In the genomic region with DNA sequence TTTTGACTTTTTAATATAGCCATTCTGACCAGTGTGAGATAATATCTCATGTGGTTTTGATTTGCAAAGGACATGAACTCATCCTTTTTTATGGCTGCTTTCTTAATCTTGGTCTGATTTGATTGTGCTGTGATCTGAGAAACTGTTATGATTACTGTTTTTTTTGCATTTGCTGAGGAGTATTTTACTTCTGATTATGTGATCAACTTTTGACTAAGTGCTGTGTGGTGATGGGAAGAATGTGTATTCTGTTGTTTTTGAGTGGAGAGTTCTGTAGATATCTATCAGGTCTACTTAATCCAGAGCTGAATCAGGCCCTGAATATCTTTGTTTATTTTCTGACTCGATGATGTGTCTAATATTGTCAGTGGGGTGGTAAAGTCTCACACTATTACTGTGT, we compare ENCODE assay signal across 17 cellular contexts. TPM values are rescaled to one million over a fixed set of nuclear protein-coding genes. Genes with fewer than 3 reads are reported as not detected.
DNase-seq lines count a peak whose midpoint lies in the region; ATAC-seq and TF ChIP-seq lines count a peak whose summit lies in the region.
"Had no signal": no experiment of that assay in that cellular context is flagged by ENCODE, and none has a peak within 500 bp of the region (broad histone marks: within the 10 kb centered on the region; RNA-seq: fewer than 3 reads in every experiment).

No MANE protein-coding gene starts in this region.

- H3K36me3 Mint-ChIP-seq in HFFc6 (ENCODE audit: low read depth), result peaks cover 32% of the 10 kb centered on the region
- peaks cover 71% of the 10 kb centered on the region for H3K36me3 Mint-ChIP-seq in activated naive CD8-positive, alpha-beta T cell treated with anti-CD3 and anti-CD28 coated beads for 36 hours
- peaks cover 47 to 71% (median 62%) of the 10 kb centered on the region in 5 donors for H3K36me3 Mint-ChIP-seq in naive thymus-derived CD4-positive, alpha-beta T cell

- no peaks in the 10 kb centered on the region for H3K27me3 Mint-ChIP-seq in HFFc6 (ENCODE audit: insufficient read depth)
- H3K27me3 Mint-ChIP-seq in activated naive CD8-positive, alpha-beta T cell treated with anti-CD3 and anti-CD28 coated beads for 36 hours, result no peaks in the 10 kb centered on the region
- H3K27me3 Mint-ChIP-seq in naive thymus-derived CD4-positive, alpha-beta T cell, result no peaks in the 10 kb centered on the region
- H3K27me3 Mint-ChIP-seq: memory B cell had no signal

- no peak for DNase-seq in activated CD4-positive, CD25-positive, alpha-beta regulatory T cell (lab: John Stamatoyannopoulos, UW)
- peak; percentile 56 for DNase-seq in HFFc6
- DNase-seq in activated naive CD8-positive, alpha-beta T cell treated with anti-CD3 and anti-CD28 coated beads for 36 hours, result no peak
- DNase-seq in naive thymus-derived CD4-positive, alpha-beta T cell, result no peak
- no peak for DNase-seq in DMS114 treated with DMSO at 0.1 percent for 48 hours (lab: John Stamatoyannopoulos, UW; ENCODE audit: unreplicated experiment)
- no peak for DNase-seq in stimulated activated CD4-positive, alpha-beta T cell treated with anti-CD3 and anti-CD28 coated beads, Interleukin-4, amount 100 ng/mL, for 4 hours
- DNase-seq: 8988T; activated CD4-positive, alpha-beta T cell treated with anti-CD3 and anti-CD28 coated beads, Interleukin-2, amount 50 U/mL, for 48 hours; NCI-H1930; SHP77 treated with DMSO at 0.1 percent for 48 hours; stimulated activated CD4-positive, alpha-beta T cell treated with anti-CD3 and anti-CD28 coated beads, Interleukin-1b, Interleukin-23, amount 100 ng/mL, for 48 hours; T-helper 9 cell had no signal

- intact Hi-C loops in naive thymus-derived CD4-positive, alpha-beta T cell (cut with micrococcal nuclease), result no loop called here

- no peaks in the 10 kb centered on the region for H3K27me3 ChIP-seq in naive thymus-derived CD4-positive, alpha-beta T cell (ENCODE audit: control insufficient read depth in 2 of 2, insufficient read depth in 2 of 2, low read length in 2 of 2)
- H3K27me3 ChIP-seq: right atrium auricular region had no signal

- peaks cover 9% of the 10 kb centered on the region for H3K9me3 Mint-ChIP-seq in HFFc6
- peaks cover 44% of the 10 kb centered on the region for H3K9me3 Mint-ChIP-seq in activated naive CD8-positive, alpha-beta T cell treated with anti-CD3 and anti-CD28 coated beads for 36 hours
- H3K9me3 Mint-ChIP-seq in naive thymus-derived CD4-positive, alpha-beta T cell, result peaks cover 12 to 49% (median 35%) of the 10 kb centered on the region in 11 donors

- H3K27ac Mint-ChIP-seq in HFFc6, result peak overlapping the region; percentile 54
- peak overlapping the region; percentile 36 for H3K27ac Mint-ChIP-seq in activated naive CD8-positive, alpha-beta T cell treated with anti-CD3 and anti-CD28 coated beads for 36 hours
- H3K27ac Mint-ChIP-seq in naive thymus-derived CD4-positive, alpha-beta T cell, result peak overlapping the region in 6 of 9 donors; percentile 2 to 31 (median 11)
- H3K27ac Mint-ChIP-seq: CD14-positive monocyte, memory B cell had no signal

- POLR2A ChIA-PET in naive thymus-derived CD4-positive, alpha-beta T cell (lab: Charles Lee), result interaction anchor here (0.6 kb wide), 1 partner anchor 14 kb away, joined by 3 read pairs; no protein-coding TSS in a partner anchor

- peak; percentile 52 to 66 for ATAC-seq in activated CD4-positive, CD25-positive, alpha-beta regulatory T cell treated with anti-CD3 and anti-CD28 coated beads, Interleukin-2, amount 50 U/mL, for 24 hours
- ATAC-seq in naive thymus-derived CD4-positive, alpha-beta T cell, result no peak
- ATAC-seq in GM19035 (IDR thresholded peaks at IDR 0.05; ENCODE audit: unreplicated experiment), result no peak

- no peak for TF ChIP-seq CTCF in HFFc6 (IDR thresholded peaks at IDR 0.05)

- H3K4me3 Mint-ChIP-seq in HFFc6, result no peak overlapping the region
- H3K4me3 Mint-ChIP-seq in activated naive CD8-positive, alpha-beta T cell treated with anti-CD3 and anti-CD28 coated beads for 36 hours, result no peak overlapping the region
- peak overlapping the region in 6 of 10 donors; percentile 7 to 47 (median 22) for H3K4me3 Mint-ChIP-seq in naive thymus-derived CD4-positive, alpha-beta T cell
- H3K4me3 Mint-ChIP-seq: CD14-positive monocyte, memory B cell had no signal

- CTCF ChIA-PET in naive thymus-derived CD4-positive, alpha-beta T cell (lab: Charles Lee), result interaction anchor here (0.6 kb wide), 1 partner anchor 417 kb away, joined by 3 read pairs; no protein-coding TSS in a partner anchor

- no peak overlapping the region for H3K27ac ChIP-seq in naive thymus-derived CD4-positive, alpha-beta T cell (ENCODE audit: low read depth, low read length)
- H3K27ac ChIP-seq: right atrium auricular region had no signal

- peaks cover 0 to 4% (median 0%) of the 10 kb centered on the region in 3 experiments for H3K9me3 ChIP-seq in naive thymus-derived CD4-positive, alpha-beta T cell (ENCODE audit: control insufficient read depth in 2 of 3, low read length in 3 of 3)

- H3K4me3 ChIP-seq in naive thymus-derived CD4-positive, alpha-beta T cell (ENCODE audit: low read length), result no peak overlapping the region
- H3K4me3 ChIP-seq: right atrium auricular region had no signal

- H3K4me1 ChIP-seq in naive thymus-derived CD4-positive, alpha-beta T cell (ENCODE audit: control insufficient read depth in 2 of 2, insufficient read depth in 2 of 2, low read length in 2 of 2), result peaks cover 6 to 30% of the 10 kb centered on the region in 2 donors
- H3K4me1 ChIP-seq: right atrium auricular region had no signal

- H3K36me3 ChIP-seq in naive thymus-derived CD4-positive, alpha-beta T cell (ENCODE audit: control insufficient read depth in 2 of 3, insufficient read depth in 3 of 3, low read length in 3 of 3), result peaks cover 0 to 24% (median 0%) of the 10 kb centered on the region in 3 experiments
- H3K36me3 ChIP-seq: right atrium auricular region had no signal

- peaks cover 51% of the 10 kb centered on the region for H3K4me1 Mint-ChIP-seq in HFFc6 (ENCODE audit: low read depth)
- peaks cover 43% of the 10 kb centered on the region for H3K4me1 Mint-ChIP-seq in activated naive CD8-positive, alpha-beta T cell treated with anti-CD3 and anti-CD28 coated beads for 36 hours
- H3K4me1 Mint-ChIP-seq in naive thymus-derived CD4-positive, alpha-beta T cell, result peaks cover 35 to 62% (median 55%) of the 10 kb centered on the region in 7 donors

RNA-seq across cellular contexts. Expression of a gene that starts 16.8 kb away (rescaled TPM):
- total RNA-seq in HFFc6 (2021; fragmentation: NEBNext Ultra II Directional; extraction: Animal tissue kit (Norgen Biotek cat#: 25700)), result 10 to 100 TPM; 18.4 to 23.9 (median 19.6) TPM
- 10 to 100 TPM; 36.3 to 38.8 TPM for total RNA-seq in activated naive CD8-positive, alpha-beta T cell treated with anti-CD3 and anti-CD28 coated beads for 36 hours
- total RNA-seq in naive thymus-derived CD4-positive, alpha-beta T cell, result 100 to 1,000 TPM in 2 of 5 experiments, 10 to 100 TPM in 3; 62.8 to 121 (median 89.5) TPM
- 10 to 100 TPM; 34.1 to 42.4 TPM for polyA plus RNA-seq in naive thymus-derived CD4-positive, alpha-beta T cell

Comparison
In these comparisons a context has a peak if more than half of its experiments do, and no peak if none do; other contexts are left out.
1. ATAC-seq: peak in activated CD4-positive, CD25-positive, alpha-beta regulatory T cell treated with anti-CD3 and anti-CD28 coated beads, Interleukin-2, amount 50 U/mL, for 24 hours (2 of 2); none in naive thymus-derived CD4-positive, alpha-beta T cell (single experiment) and GM19035 (single experiment).
2. H3K4me3 Mint-ChIP-seq: peak in naive thymus-derived CD4-positive, alpha-beta T cell (6 of 10); none in HFFc6 (single experiment) and activated naive CD8-positive, alpha-beta T cell treated with anti-CD3 and anti-CD28 coated beads for 36 hours (single experiment).
3. Peak in every context shown above with its lines, with median percentiles within 50 percentile points of each other: H3K27ac Mint-ChIP-seq.